ENCODE assay signal across 9 cellular contexts in the genomic region with DNA sequence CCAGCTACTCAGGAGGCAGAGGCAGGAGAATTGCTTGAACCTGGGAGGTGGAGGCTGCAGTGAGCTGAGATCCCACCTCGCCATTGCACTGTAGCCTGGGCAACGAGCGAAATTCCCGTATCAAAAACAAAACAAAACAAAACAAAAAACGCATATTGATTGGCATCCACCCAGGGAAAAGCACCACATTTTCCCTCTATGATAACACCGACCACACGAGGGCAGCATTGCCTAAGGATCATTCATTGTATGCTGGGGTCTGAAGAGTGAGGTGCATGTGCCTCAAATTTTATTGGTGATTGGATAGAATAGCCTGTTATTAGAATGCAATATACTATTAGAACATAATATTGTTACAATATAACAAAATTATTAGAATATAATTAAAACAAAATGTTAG.
DNase-seq lines count a peak whose midpoint lies in the region; ATAC-seq and TF ChIP-seq lines count a peak whose summit lies in the region.
"Had no signal": no experiment of that assay in that cellular context is flagged by ENCODE, and none has a peak within 500 bp of the region (broad histone marks: within the 10 kb centered on the region; RNA-seq: fewer than 3 reads in every experiment).

No MANE protein-coding gene starts in this region.

- ATAC-seq in GM21381 (IDR thresholded peaks at IDR 0.05; ENCODE audit: unreplicated experiment): no peak
- no peak for ATAC-seq in WTC11
- ATAC-seq: SK-N-SH treated with all-trans-retinoic acid at 6 μM for 48 hours had no signal

- H3K27me3 Mint-ChIP-seq in WTC11 (ENCODE audit: low read depth): no peaks in the 10 kb centered on the region

- CTCF ChIA-PET in WTC11 (lab: Charles Lee): no interaction called here

- no peaks in the 10 kb centered on the region for H3K36me3 Mint-ChIP-seq in WTC11

- H3K4me3 Mint-ChIP-seq in WTC11: no peak overlapping the region

- no peaks in the 10 kb centered on the region for H3K9me3 Mint-ChIP-seq in WTC11

- TF ChIP-seq CTCF in GM12864 (IDR thresholded peaks at IDR 0.05; ENCODE audit: low read depth, low read length, missing control alignments): peak; percentile 39
- TF ChIP-seq CTCF in WTC11 (IDR thresholded peaks at IDR 0.05): no peak

- POLR2A ChIA-PET in WTC11 (lab: Charles Lee): no interaction called here

- no peaks in the 10 kb centered on the region for H3K4me1 Mint-ChIP-seq in WTC11

- DNase-seq in GM12864 (ENCODE audit: low read depth) (no peak), NCI-H2171 treated with DMSO at 0.1 percent for 48 hours (lab: John Stamatoyannopoulos, UW) (peak; percentile 67), dermis blood vessel endothelial cell (peak; percentile 79), OCI-M2 (lab: John Stamatoyannopoulos, UW; ENCODE audit: unreplicated experiment) (no peak), WTC11 (ENCODE audit: low spot score) (no peak), RKO (ENCODE audit: low spot score) (no peak)
- DNase-seq in stimulated activated CD4-positive, alpha-beta T cell treated with anti-CD3 and anti-CD28 coated beads, Interleukin-15, amount 100 ng/mL, for 1 hour (ENCODE audit: low read depth in 1 of 2, low spot score in 1 of 2): peak; percentile 3 to 31

- no peak overlapping the region for H3K4me3 ChIP-seq in GM12864 (ENCODE audit: low read depth, low read length)

- H3K27ac Mint-ChIP-seq in WTC11: no peak overlapping the region

TF ChIP-seq in WTC11, 78 proteins besides CTCF, POLR2A, EP300 and RAD21 (continues in another document):
- TF ChIP-seq AR (CRISPR knock-in tag; IDR thresholded peaks at IDR 0.05) (no peak), FOXP1 (CRISPR knock-in tag; IDR thresholded peaks at IDR 0.05; ENCODE audit: borderline replicate concordance) (no peak), ZNF416 (CRISPR knock-in tag; IDR thresholded peaks at IDR 0.05) (no peak), GABPB1 (CRISPR knock-in tag; IDR thresholded peaks at IDR 0.05) (no peak), ZNF281 (CRISPR knock-in tag; IDR thresholded peaks at IDR 0.05) (no peak), ZNF423 (CRISPR knock-in tag; IDR thresholded peaks at IDR 0.05) (no peak), HMGA2 (CRISPR knock-in tag; IDR thresholded peaks at IDR 0.05) (no peak), ETV6 (CRISPR knock-in tag; IDR thresholded peaks at IDR 0.05) (no peak), RORB (CRISPR knock-in tag; IDR thresholded peaks at IDR 0.05) (no peak), E2F4 (CRISPR knock-in tag; IDR thresholded peaks at IDR 0.05; ENCODE audit: borderline replicate concordance, low read depth) (no peak), NR1H2 (CRISPR knock-in tag; IDR thresholded peaks at IDR 0.05) (no peak)
- TF ChIP-seq, protein P1, sequence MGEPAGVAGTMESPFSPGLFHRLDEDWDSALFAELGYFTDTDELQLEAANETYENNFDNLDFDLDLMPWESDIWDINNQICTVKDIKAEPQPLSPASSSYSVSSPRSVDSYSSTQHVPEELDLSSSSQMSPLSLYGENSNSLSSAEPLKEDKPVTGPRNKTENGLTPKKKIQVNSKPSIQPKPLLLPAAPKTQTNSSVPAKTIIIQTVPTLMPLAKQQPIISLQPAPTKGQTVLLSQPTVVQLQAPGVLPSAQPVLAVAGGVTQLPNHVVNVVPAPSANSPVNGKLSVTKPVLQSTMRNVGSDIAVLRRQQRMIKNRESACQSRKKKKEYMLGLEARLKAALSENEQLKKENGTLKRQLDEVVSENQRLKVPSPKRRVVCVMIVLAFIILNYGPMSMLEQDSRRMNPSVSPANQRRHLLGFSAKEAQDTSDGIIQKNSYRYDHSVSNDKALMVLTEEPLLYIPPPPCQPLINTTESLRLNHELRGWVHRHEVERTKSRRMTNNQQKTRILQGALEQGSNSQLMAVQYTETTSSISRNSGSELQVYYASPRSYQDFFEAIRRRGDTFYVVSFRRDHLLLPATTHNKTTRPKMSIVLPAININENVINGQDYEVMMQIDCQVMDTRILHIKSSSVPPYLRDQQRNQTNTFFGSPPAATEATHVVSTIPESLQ (CRISPR knock-in tag; IDR thresholded peaks at IDR 0.05): no peak
- TF ChIP-seq, protein P2, sequence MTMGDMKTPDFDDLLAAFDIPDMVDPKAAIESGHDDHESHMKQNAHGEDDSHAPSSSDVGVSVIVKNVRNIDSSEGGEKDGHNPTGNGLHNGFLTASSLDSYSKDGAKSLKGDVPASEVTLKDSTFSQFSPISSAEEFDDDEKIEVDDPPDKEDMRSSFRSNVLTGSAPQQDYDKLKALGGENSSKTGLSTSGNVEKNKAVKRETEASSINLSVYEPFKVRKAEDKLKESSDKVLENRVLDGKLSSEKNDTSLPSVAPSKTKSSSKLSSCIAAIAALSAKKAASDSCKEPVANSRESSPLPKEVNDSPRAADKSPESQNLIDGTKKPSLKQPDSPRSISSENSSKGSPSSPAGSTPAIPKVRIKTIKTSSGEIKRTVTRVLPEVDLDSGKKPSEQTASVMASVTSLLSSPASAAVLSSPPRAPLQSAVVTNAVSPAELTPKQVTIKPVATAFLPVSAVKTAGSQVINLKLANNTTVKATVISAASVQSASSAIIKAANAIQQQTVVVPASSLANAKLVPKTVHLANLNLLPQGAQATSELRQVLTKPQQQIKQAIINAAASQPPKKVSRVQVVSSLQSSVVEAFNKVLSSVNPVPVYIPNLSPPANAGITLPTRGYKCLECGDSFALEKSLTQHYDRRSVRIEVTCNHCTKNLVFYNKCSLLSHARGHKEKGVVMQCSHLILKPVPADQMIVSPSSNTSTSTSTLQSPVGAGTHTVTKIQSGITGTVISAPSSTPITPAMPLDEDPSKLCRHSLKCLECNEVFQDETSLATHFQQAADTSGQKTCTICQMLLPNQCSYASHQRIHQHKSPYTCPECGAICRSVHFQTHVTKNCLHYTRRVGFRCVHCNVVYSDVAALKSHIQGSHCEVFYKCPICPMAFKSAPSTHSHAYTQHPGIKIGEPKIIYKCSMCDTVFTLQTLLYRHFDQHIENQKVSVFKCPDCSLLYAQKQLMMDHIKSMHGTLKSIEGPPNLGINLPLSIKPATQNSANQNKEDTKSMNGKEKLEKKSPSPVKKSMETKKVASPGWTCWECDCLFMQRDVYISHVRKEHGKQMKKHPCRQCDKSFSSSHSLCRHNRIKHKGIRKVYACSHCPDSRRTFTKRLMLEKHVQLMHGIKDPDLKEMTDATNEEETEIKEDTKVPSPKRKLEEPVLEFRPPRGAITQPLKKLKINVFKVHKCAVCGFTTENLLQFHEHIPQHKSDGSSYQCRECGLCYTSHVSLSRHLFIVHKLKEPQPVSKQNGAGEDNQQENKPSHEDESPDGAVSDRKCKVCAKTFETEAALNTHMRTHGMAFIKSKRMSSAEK (CRISPR knock-in tag; IDR thresholded peaks at IDR 0.05; ENCODE audit: borderline replicate concordance): no peak

Comparison
In these comparisons a context has a peak if more than half of its experiments do, and no peak if none do; other contexts are left out.
1. DNase-seq: peak in NCI-H2171 treated with DMSO at 0.1 percent for 48 hours (single experiment), dermis blood vessel endothelial cell (single experiment) and stimulated activated CD4-positive, alpha-beta T cell treated with anti-CD3 and anti-CD28 coated beads, Interleukin-15, amount 100 ng/mL, for 1 hour (2 of 2); none in GM12864 (single experiment), OCI-M2 (single experiment), WTC11 (single experiment) and RKO (single experiment).